Comparison of ENCODE assay signal across 8 cellular contexts in genomic region chr1:150563340-150564038, GRCh38. TPM values are rescaled to one million over a fixed set of nuclear protein-coding genes. Genes with fewer than 3 reads are reported as not detected.
DNase-seq lines count a peak whose midpoint lies in the region; ATAC-seq, FAIRE-seq and TF ChIP-seq lines count a peak whose summit lies in the region.

No MANE protein-coding gene starts in this region.

- POLR2A ChIA-PET in CD4-positive, alpha-beta memory T cell (lab: Charles Lee; ENCODE audit: partially characterized antibody) = interaction anchor here (0.6 to 16.5 kb wide), 18 partner anchors 12 to 677 kb away, joined by 3 to 1751 read pairs (median 6); partner anchors contain the start of genes CDC42SE1, ENSA, GOLPH3L and MCL1

- no peak for FAIRE-seq in bronchial epithelial cell (lab: Jason Lieb, UNC)

- H2AFZ ChIP-seq in OCI-LY1 (ENCODE audit: low read length) = no peak overlapping the region

- TF ChIP-seq POLR2A in uterus (IDR thresholded peaks at IDR 0.05) = no peak

- H3K9me3 Mint-ChIP-seq in CD4-positive, alpha-beta memory T cell = peaks cover 0 to 5% (median 0%) of the 10 kb centered on the region in 8 donors
- H3K9me3 Mint-ChIP-seq in memory B cell = no peaks in the 10 kb centered on the region

- peaks cover 0 to 19% of the 10 kb centered on the region in 2 donors for H3K36me3 Mint-ChIP-seq in CD4-positive, alpha-beta memory T cell
- H3K36me3 Mint-ChIP-seq in memory B cell = no peaks in the 10 kb centered on the region

- peaks cover 17% of the 10 kb centered on the region for H3F3A ChIP-seq in OCI-LY1 (ENCODE audit: insufficient read depth, low read length)

- H3K4me1 ChIP-seq in CD4-positive, alpha-beta memory T cell (ENCODE audit: insufficient read depth, low read length) = peaks cover 75% of the 10 kb centered on the region
- H3K4me1 ChIP-seq in OCI-LY1 (ENCODE audit: insufficient read depth, low read length, severe bottlenecking) (peaks cover 87% of the 10 kb centered on the region), uterus (peaks cover 45 to 48% of the 10 kb centered on the region in 2 donors)

- peak overlapping the region; percentile 90 to 99 (median 93) for H3K4me3 Mint-ChIP-seq in CD4-positive, alpha-beta memory T cell
- peak overlapping the region; percentile 96 for H3K4me3 Mint-ChIP-seq in memory B cell

- H3K9ac ChIP-seq in OCI-LY1 (ENCODE audit: low read length) = peak overlapping the region; percentile 64

- H3K4me3 ChIP-seq in CD4-positive, alpha-beta memory T cell (ENCODE audit: low read length in 2 of 2) = peak overlapping the region; percentile 72 to 79
- H3K4me3 ChIP-seq in OCI-LY1 (ENCODE audit: low read depth, low read length, poor library complexity, severe bottlenecking) = peak overlapping the region; percentile 60
- H3K4me3 ChIP-seq in bronchial epithelial cell (ENCODE audit: low read depth, low read length) = no peak overlapping the region
- H3K4me3 ChIP-seq in uterus = no peak overlapping the region

- no peaks in the 10 kb centered on the region for H3K9me3 ChIP-seq in CD4-positive, alpha-beta memory T cell (ENCODE audit: control insufficient read depth in 1 of 2, low read length in 2 of 2)
- H3K9me3 ChIP-seq in OCI-LY1 (ENCODE audit: low read length) (no peaks in the 10 kb centered on the region), uterus (no peaks in the 10 kb centered on the region)

- H3K4me2 ChIP-seq in OCI-LY1 (ENCODE audit: low read length) = peak overlapping the region; percentile 84

- no peaks in the 10 kb centered on the region for H3K9me2 ChIP-seq in OCI-LY1 (ENCODE audit: low read depth, low read length)

- ATAC-seq in GM21576 (IDR thresholded peaks at IDR 0.05; ENCODE audit: unreplicated experiment) (peak; percentile 16), memory B cell (ENCODE audit: low read depth) (peak; percentile 50)

- H3K27ac Mint-ChIP-seq in CD4-positive, alpha-beta memory T cell = peak overlapping the region; percentile 95 to 100 (median 99)
- peak overlapping the region; percentile 100 for H3K27ac Mint-ChIP-seq in memory B cell

- 0 out of 2 replicates have a peak, but pooled peaks have one; percentile 6 for TF ChIP-seq CTCF in OCI-LY1 (IDR thresholded peaks at IDR 0.05; ENCODE audit: low read length)
- no peak for TF ChIP-seq CTCF in bronchial epithelial cell (IDR thresholded peaks at IDR 0.05; ENCODE audit: insufficient read depth, low read length, severe bottlenecking)
- no peak for TF ChIP-seq CTCF in uterus (IDR thresholded peaks at IDR 0.05)

- H3K79me2 ChIP-seq in OCI-LY1 (ENCODE audit: insufficient read depth, low read length) = no peaks in the 10 kb centered on the region

- DNase-seq in CD4-positive, alpha-beta memory T cell = peak; percentile 77 to 86 (median 82)
- DNase-seq in bronchial epithelial cell (ENCODE audit: low read depth) (peak; percentile 64), memory B cell (ENCODE audit: low spot score in 2 of 2) (peak in 1 of 2 donors; percentile 64), uterus (peak; percentile 49 to 52), GF-D8 (lab: John Stamatoyannopoulos, UW) (no peak), NCI-H146 (lab: John Stamatoyannopoulos, UW) (no peak)

- H3K27me3 Mint-ChIP-seq in CD4-positive, alpha-beta memory T cell = no peaks in the 10 kb centered on the region
- H3K27me3 Mint-ChIP-seq in memory B cell = no peaks in the 10 kb centered on the region

- no peaks in the 10 kb centered on the region for H4K20me1 ChIP-seq in OCI-LY1 (ENCODE audit: insufficient read depth, low read length)

- CTCF ChIA-PET in CD4-positive, alpha-beta memory T cell (lab: Charles Lee; ENCODE audit: partially characterized antibody) = interaction anchor here (0.8 to 13.6 kb wide), 9 partner anchors 12 to 433 kb away, joined by 3 to 501 read pairs (median 18); partner anchors contain the start of genes ENSA, FALEC, GOLPH3L and MCL1

- no peaks in the 10 kb centered on the region for H3K27me3 ChIP-seq in CD4-positive, alpha-beta memory T cell (ENCODE audit: insufficient read depth, low read length)
- H3K27me3 ChIP-seq in OCI-LY1 (ENCODE audit: insufficient read depth, low read length) (no peaks in the 10 kb centered on the region), bronchial epithelial cell (ENCODE audit: control insufficient read depth, insufficient read depth, low read length) (no peaks in the 10 kb centered on the region), uterus (no peaks in the 10 kb centered on the region)

- no peaks in the 10 kb centered on the region for H3K36me3 ChIP-seq in CD4-positive, alpha-beta memory T cell (ENCODE audit: insufficient read depth, low read length)
- H3K36me3 ChIP-seq in OCI-LY1 (ENCODE audit: insufficient read depth, low read length) (no peaks in the 10 kb centered on the region), bronchial epithelial cell (ENCODE audit: control insufficient read depth, insufficient read depth, low read length) (no peaks in the 10 kb centered on the region), uterus (no peaks in the 10 kb centered on the region)

- H3K4me1 Mint-ChIP-seq in CD4-positive, alpha-beta memory T cell = peaks cover 43 to 85% (median 61%) of the 10 kb centered on the region in 4 donors
- peaks cover 48% of the 10 kb centered on the region for H3K4me1 Mint-ChIP-seq in memory B cell

- H3K27ac ChIP-seq in CD4-positive, alpha-beta memory T cell (ENCODE audit: low read depth, low read length) = peak overlapping the region; percentile 93
- H3K27ac ChIP-seq in OCI-LY1 (ENCODE audit: low read depth, low read length, poor library complexity, severe bottlenecking) (peak overlapping the region; percentile 99), uterus (peak overlapping the region; percentile 99)

- intact Hi-C loops in CD4-positive, alpha-beta memory T cell (cut with micrococcal nuclease) = loop anchor here (1.0 to 5.0 kb wide), 7 partner anchors 16 to 594 kb away; partner anchors contain the start of genes CDC42SE1, CTSS, MCL1 and MINDY1
- intact Hi-C loops in uterus (cut with DNase I; ENCODE audit: low total_unique reads) = loop anchor here (5.0 kb wide), 1 partner anchor 59 kb away; no protein-coding TSS in a partner anchor

RNA-seq across cellular contexts. Expression of gene ADAMTSL4, which starts 14.3 kb away (rescaled TPM):
- under 1 TPM; 0.23 to 0.33 TPM for total RNA-seq in CD4-positive, alpha-beta memory T cell
- under 1 TPM in 1 of 2 donors, not detected in 1; 0.24 TPM for polyA plus RNA-seq in CD4-positive, alpha-beta memory T cell
- 1.2 and 1.6 TPM in 2 replicates for total RNA-seq in bronchial epithelial cell
- total RNA-seq in uterus = 100 to 1,000 TPM in 1 of 4 donors, 10 to 100 TPM in 3; 15.9 to 133 (median 35.4) TPM

RNA-seq across cellular contexts. Expression of gene MCL1, which starts 15.9 kb away (rescaled TPM):
- 100 to 1,000 TPM; 314 to 331 TPM for total RNA-seq in CD4-positive, alpha-beta memory T cell
- polyA plus RNA-seq in CD4-positive, alpha-beta memory T cell = 100 to 1,000 TPM; 116 to 207 TPM
- total RNA-seq in bronchial epithelial cell (247 and 280 TPM in 2 replicates), uterus (100 to 1,000 TPM; 125 to 266 (median 207) TPM)

RNA-seq across cellular contexts. Expression of gene FALEC, which starts 47.9 kb away (rescaled TPM):
- total RNA-seq in CD4-positive, alpha-beta memory T cell = under 1 TPM in 1 of 2 experiments, not detected in 1; 0.64 TPM
- polyA plus RNA-seq in CD4-positive, alpha-beta memory T cell = 1 to 10 TPM in 1 of 2 donors, not detected in 1; 1.1 TPM
- not detected in 2 replicates for total RNA-seq in bronchial epithelial cell
- 1 to 10 TPM in 1 of 4 donors, under 1 TPM in 1, not detected in 2; 0.88 to 1.0 TPM for total RNA-seq in uterus

RNA-seq across cellular contexts. Expression of gene ECM1, which starts 55.6 kb away (rescaled TPM):
- total RNA-seq in CD4-positive, alpha-beta memory T cell = 1 to 10 TPM; 1.9 to 2.0 TPM
- not detected for polyA plus RNA-seq in CD4-positive, alpha-beta memory T cell
- 5.5 and 5.8 TPM in 2 replicates for total RNA-seq in bronchial epithelial cell
- 10 to 100 TPM in 2 of 4 donors, 1 to 10 TPM in 2; 1.5 to 38.5 (median 9.5) TPM for total RNA-seq in uterus

Comparison
In these comparisons a context has a peak if more than half of its experiments do, and no peak if none do; other contexts are left out.
1. DNase-seq: peak in CD4-positive, alpha-beta memory T cell (5 of 5), bronchial epithelial cell (single experiment) and uterus (2 of 2); none in GF-D8 (single experiment) and NCI-H146 (single experiment).
2. H3K4me3 ChIP-seq: peak in CD4-positive, alpha-beta memory T cell (2 of 2) and OCI-LY1 (single experiment); none in bronchial epithelial cell (single experiment) and uterus (0 of 2).
3. Peak in every context shown above with its lines, with median percentiles within 50 percentile points of each other: H3K27ac ChIP-seq.